Comparison of ENCODE assay signal across 20 cellular contexts in genomic region chr9:71987471-71988371, GRCh38.
A peak's percentile ranks its signal among the peaks of the same experiment; 100 is the strongest.
DNase-seq lines count a peak whose midpoint lies in the region; ATAC-seq, FAIRE-seq and TF ChIP-seq lines count a peak whose summit lies in the region.
"Had no signal": no experiment of that assay in that cellular context is flagged by ENCODE, and none has a peak within 500 bp of the region (broad histone marks: within the 10 kb centered on the region; RNA-seq: fewer than 3 reads in every experiment).

No MANE protein-coding gene starts in this region.

- H3K9ac ChIP-seq in astrocyte (ENCODE audit: low read length), result no peak overlapping the region
- H3K9ac ChIP-seq: GM23248 had no signal

- peak overlapping the region; percentile 43 for H3K4me3 ChIP-seq in BE2C (ENCODE audit: low read depth, low read length)
- H3K4me3 ChIP-seq in astrocyte (ENCODE audit: insufficient read depth, low read depth, low read length), result no peak overlapping the region
- H3K4me3 ChIP-seq: GM23248 had no signal

- H3K27ac Mint-ChIP-seq in astrocyte (ENCODE audit: unreplicated experiment), result no peak overlapping the region

- H3K4me2 ChIP-seq in astrocyte (ENCODE audit: low read length), result no peak overlapping the region

- H3K9me3 ChIP-seq in BE2C (no peaks in the 10 kb centered on the region), astrocyte (ENCODE audit: insufficient read depth, low read depth, low read length) (no peaks in the 10 kb centered on the region)

- DNase-seq in BE2C (peak; percentile 60), OCI-M1 (lab: John Stamatoyannopoulos, UW) (peak; percentile 20), astrocyte (ENCODE audit: low read depth) (peak; percentile 7), kidney tubule cell (ENCODE audit: low spot score) (peak; percentile 20), D721Med (ENCODE audit: insufficient read length, low spot score) (no peak), NCI-H2171 treated with DMSO at 0.1 percent for 48 hours (lab: John Stamatoyannopoulos, UW) (no peak)
- DNase-seq: COR-L47, DMS79 treated with DMSO at 0.1 percent for 48 hours, GDM1, GM23248, NCI-H1092 treated with DMSO at 0.1 percent for 48 hours, NCI-H1694, NCI-H2107, NCI-H446, SHP77 treated with DMSO at 0.1 percent for 48 hours had no signal

- peaks cover 2% of the 10 kb centered on the region for H3K4me1 Mint-ChIP-seq in astrocyte (ENCODE audit: low read depth, unreplicated experiment)

- no peaks in the 10 kb centered on the region for H3K9me3 Mint-ChIP-seq in astrocyte (ENCODE audit: unreplicated experiment)

- no peak overlapping the region for H3K4me3 Mint-ChIP-seq in astrocyte (ENCODE audit: unreplicated experiment)

- FAIRE-seq in astrocyte (lab: Jason Lieb, UNC) (no peak), D721Med (lab: Jason Lieb, UNC) (no peak)
- FAIRE-seq: GM12892 had no signal

- no peak for TF ChIP-seq CTCF in BE2C (IDR thresholded peaks at IDR 0.05; ENCODE audit: low read depth, low read length)
- no peak for TF ChIP-seq CTCF in astrocyte (IDR thresholded peaks at IDR 0.05; ENCODE audit: insufficient read depth, low read depth, low read length)
- TF ChIP-seq CTCF in D721Med (IDR thresholded peaks at IDR 0.05; ENCODE audit: insufficient read depth, missing control alignments), result no peak

- no peaks in the 10 kb centered on the region for H3K79me2 ChIP-seq in astrocyte (ENCODE audit: insufficient read depth, low read length)

- H3K27me3 ChIP-seq in BE2C (no peaks in the 10 kb centered on the region), astrocyte (ENCODE audit: insufficient read depth, low read length) (no peaks in the 10 kb centered on the region)

- H3K27ac ChIP-seq in astrocyte (ENCODE audit: low read depth, low read length), result no peak overlapping the region
- H3K27ac ChIP-seq: C4-2B, GM23248, HL-60 had no signal

- no peak for ATAC-seq in GM18868 (IDR thresholded peaks at IDR 0.05; ENCODE audit: unreplicated experiment)
- no peak for ATAC-seq in activated CD4-positive, CD25-positive, alpha-beta regulatory T cell treated with anti-CD3 and anti-CD28 coated beads, Interleukin-2, amount 50 U/mL, for 24 hours

- H3K36me3 ChIP-seq in BE2C, result no peaks in the 10 kb centered on the region
- no peaks in the 10 kb centered on the region for H3K36me3 ChIP-seq in astrocyte (ENCODE audit: insufficient read depth, low read length)

- H4K20me1 ChIP-seq in astrocyte (ENCODE audit: insufficient read depth, low read length), result no peaks in the 10 kb centered on the region

- H3K36me3 Mint-ChIP-seq in astrocyte (ENCODE audit: low read depth, unreplicated experiment), result no peaks in the 10 kb centered on the region

- H3K27me3 Mint-ChIP-seq in astrocyte (ENCODE audit: low read depth, unreplicated experiment), result no peaks in the 10 kb centered on the region

- H2AFZ ChIP-seq in astrocyte (ENCODE audit: low read depth, low read length), result no peak overlapping the region
- H2AFZ ChIP-seq: GM23248 had no signal

- H3K4me1 ChIP-seq in BE2C (peaks cover 12% of the 10 kb centered on the region), astrocyte (ENCODE audit: insufficient read depth, low read length) (no peaks in the 10 kb centered on the region)

Comparison
In these comparisons a context has a peak if more than half of its experiments do, and no peak if none do; other contexts are left out.
1. DNase-seq: peak in BE2C (single experiment), OCI-M1 (single experiment), astrocyte (single experiment) and kidney tubule cell (single experiment); none in D721Med (single experiment) and NCI-H2171 treated with DMSO at 0.1 percent for 48 hours (single experiment).